Comparison of ENCODE assay signal across 10 cellular contexts in the genomic region with DNA sequence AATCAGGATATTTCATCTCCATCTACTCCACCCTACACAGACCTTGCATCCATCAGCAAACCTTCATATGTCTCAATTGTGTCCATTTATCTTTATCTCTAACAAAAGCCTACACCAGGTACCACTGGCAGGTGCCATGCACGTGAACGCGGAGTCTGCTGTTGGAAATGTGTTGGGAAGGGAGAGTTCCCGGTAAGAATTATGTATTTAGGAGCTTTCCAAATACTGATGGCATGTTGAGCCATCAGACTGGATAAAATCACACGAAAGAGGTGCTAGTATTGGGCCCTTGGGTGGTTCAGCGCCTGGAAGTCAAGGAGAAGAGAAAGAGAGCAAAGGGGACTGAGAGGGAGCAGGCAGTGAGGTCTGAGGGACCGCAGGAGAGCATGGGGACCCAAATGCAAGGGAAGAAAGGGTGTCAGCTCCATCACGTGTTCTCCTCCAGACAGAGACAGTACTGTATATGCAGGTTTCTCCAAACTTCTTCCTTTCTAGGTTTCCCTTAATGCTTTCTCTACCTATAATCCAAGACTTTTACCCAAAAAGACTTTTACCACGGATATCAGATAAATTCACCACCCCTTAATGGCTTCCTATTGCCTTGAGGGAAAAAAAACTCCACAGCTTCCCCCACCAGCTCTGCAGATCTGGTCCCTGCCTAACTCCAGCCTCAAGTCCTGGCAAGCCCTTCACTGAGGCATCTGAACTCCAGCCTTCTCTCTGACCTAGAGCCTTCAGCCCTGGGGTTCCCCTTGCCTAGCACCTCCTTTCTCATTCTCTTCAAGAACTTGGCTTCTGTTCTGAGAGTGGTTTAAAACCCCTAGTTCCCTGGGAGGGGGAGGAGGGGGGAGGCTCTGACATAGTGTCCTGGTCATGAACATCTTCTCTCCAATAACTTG. TPM values are rescaled to one million over a fixed set of nuclear protein-coding genes. Genes with fewer than 3 reads are reported as not detected.
DNase-seq lines count a peak whose midpoint lies in the region; ATAC-seq and TF ChIP-seq lines count a peak whose summit lies in the region.
"Had no signal": no experiment of that assay in that cellular context is flagged by ENCODE, and none has a peak within 500 bp of the region (broad histone marks: within the 10 kb centered on the region; RNA-seq: fewer than 3 reads in every experiment).

No MANE protein-coding gene starts in this region.

- ATAC-seq in activated T-cell treated with anti-CD3 and anti-CD28 coated beads, Interleukin-2, amount 50 U/mL, for 4 hours, result no peak
- no peak for ATAC-seq in GM19351 (IDR thresholded peaks at IDR 0.05; ENCODE audit: unreplicated experiment)
- ATAC-seq in GM21528 (IDR thresholded peaks at IDR 0.05; ENCODE audit: low FRiP score, unreplicated experiment), result no peak

- H3K4me1 ChIP-seq in esophagus squamous epithelium (peaks cover 14 to 55% (median 16%) of the 10 kb centered on the region in 3 donors), thymus (ENCODE audit: control insufficient read depth, insufficient read depth, low read length) (no peaks in the 10 kb centered on the region)

- H3K36me3 Mint-ChIP-seq in activated T-cell treated with anti-CD3 and anti-CD28 coated beads, Interleukin-2, amount 50 U/mL, for 4 hours (ENCODE audit: insufficient read depth), result no peaks in the 10 kb centered on the region

- peaks cover 49% of the 10 kb centered on the region for H3K4me1 Mint-ChIP-seq in activated T-cell treated with anti-CD3 and anti-CD28 coated beads, Interleukin-2, amount 50 U/mL, for 4 hours (ENCODE audit: low read depth)

- H3K9me3 Mint-ChIP-seq in activated T-cell treated with anti-CD3 and anti-CD28 coated beads, Interleukin-2, amount 50 U/mL, for 4 hours, result no peaks in the 10 kb centered on the region

- no peak for DNase-seq in activated T-cell treated with anti-CD3 and anti-CD28 coated beads, Interleukin-2, amount 50 U/mL, for 4 hours
- DNase-seq in activated T-cell treated with anti-CD3 and anti-CD28 coated beads, Interleukin-2, amount 50 U/mL, for 1 hour, result no peak
- DNase-seq in esophagus squamous epithelium (lab: John Stamatoyannopoulos, UW) (no peak), RKO (ENCODE audit: low spot score) (no peak)
- DNase-seq: kidney glomerular epithelial cell, MG63 had no signal

- no peak for TF ChIP-seq CTCF in VCaP (conservative IDR thresholded peaks at IDR 0.05)
- TF ChIP-seq CTCF in esophagus squamous epithelium (IDR thresholded peaks at IDR 0.05), result no peak

- H3K9me3 ChIP-seq in esophagus squamous epithelium (no peaks in the 10 kb centered on the region), thymus (ENCODE audit: control insufficient read depth) (no peaks in the 10 kb centered on the region)
- H3K9me3 ChIP-seq: MG63 had no signal

- H3K4me3 ChIP-seq in esophagus squamous epithelium (no peak overlapping the region), thymus (ENCODE audit: low read length) (no peak overlapping the region)
- H3K4me3 ChIP-seq: MG63 had no signal

- H3K27me3 Mint-ChIP-seq in activated T-cell treated with anti-CD3 and anti-CD28 coated beads, Interleukin-2, amount 50 U/mL, for 4 hours (ENCODE audit: low read depth), result no peaks in the 10 kb centered on the region

- peak overlapping the region; percentile 1 for H3K4me3 Mint-ChIP-seq in activated T-cell treated with anti-CD3 and anti-CD28 coated beads, Interleukin-2, amount 50 U/mL, for 4 hours

- H3K27ac ChIP-seq in VCaP, result peak overlapping the region; percentile 97
- H3K27ac ChIP-seq in esophagus squamous epithelium, result peak overlapping the region in 3 of 4 donors; percentile 16 to 100 (median 97)
- peak overlapping the region; percentile 59 for H3K27ac ChIP-seq in thymus (ENCODE audit: low read depth)

- no peak for TF ChIP-seq POLR2A in esophagus squamous epithelium (IDR thresholded peaks at IDR 0.05)

- no peaks in the 10 kb centered on the region for H3K27me3 ChIP-seq in esophagus squamous epithelium
- no peaks in the 10 kb centered on the region for H3K27me3 ChIP-seq in thymus (ENCODE audit: control insufficient read depth, insufficient read depth)
- H3K27me3 ChIP-seq: MG63 had no signal

- H3K36me3 ChIP-seq in esophagus squamous epithelium, result no peaks in the 10 kb centered on the region
- no peaks in the 10 kb centered on the region for H3K36me3 ChIP-seq in thymus (ENCODE audit: control insufficient read depth, insufficient read depth)
- H3K36me3 ChIP-seq: MG63 had no signal

- intact Hi-C loops in esophagus squamous epithelium (cut with DNase I), result no loop called here

- WGBS in esophagus squamous epithelium, 2 donors, result 73 to 82% methylated on average over 9 of the region's 9 CpGs
- WGBS in thymus, result 91% methylated on average over 9 of the region's 9 CpGs

RNA-seq across cellular contexts. Expression of gene ZNF217, which starts 4.8 kb away (rescaled TPM):
- 10 to 100 TPM; 25.9 to 27.8 (median 26.4) TPM for total RNA-seq in activated T-cell treated with anti-CD3 and anti-CD28 coated beads, Interleukin-2, amount 50 U/mL, for 4 hours
- total RNA-seq in esophagus squamous epithelium, result 10 to 100 TPM; 20.7 to 27.5 (median 22.2) TPM
- polyA plus RNA-seq in thymus, result 26.5 TPM
